In genomic region chr2:182767578-182767977, GRCh38 we compare ENCODE assay signal across 9 cellular contexts. TPM values are rescaled to one million over a fixed set of nuclear protein-coding genes. Genes with fewer than 3 reads are reported as not detected.
DNase-seq lines count a peak whose midpoint lies in the region; ATAC-seq, FAIRE-seq and TF ChIP-seq lines count a peak whose summit lies in the region.
"Had no signal": no experiment of that assay in that cellular context is flagged by ENCODE, and none has a peak within 500 bp of the region (broad histone marks: within the 10 kb centered on the region; RNA-seq: fewer than 3 reads in every experiment).

No MANE protein-coding gene starts in this region.

- no peak for TF ChIP-seq POLR2A in A549 (IDR thresholded peaks at IDR 0.05; ENCODE audit: low read length)
- TF ChIP-seq POLR2A in Peyer's patch (IDR thresholded peaks at IDR 0.05) = no peak

- intact Hi-C loops in colonic mucosa (cut with DNase I) = no loop called here

- 42% methylated on average over 7 of the region's 7 CpGs for WGBS in A549 (ENCODE audit: missing lambda C conversion rate)

- TF ChIP-seq EP300 in A549 (IDR thresholded peaks at IDR 0.05) = no peak

- no peak overlapping the region for H3K27ac ChIP-seq in A549
- no peak overlapping the region for H3K27ac ChIP-seq in Peyer's patch
- no peak overlapping the region for H3K27ac ChIP-seq in colonic mucosa
- H3K27ac ChIP-seq in substantia nigra (ENCODE audit: low read depth, low read length, poor library complexity, severe bottlenecking) = no peak overlapping the region

- CTCF ChIA-PET in A549 (lab: Yijun Ruan, JAX) = interaction anchor here (0.6 to 2.3 kb wide), 11 partner anchors 10 to 247 kb away, joined by 3 to 9 read pairs (median 4); no protein-coding TSS in a partner anchor
- CTCF ChIA-PET in activated CD8-positive, alpha-beta memory T cell treated with anti-CD3 and anti-CD28 coated beads, Interleukin-2, amount 10 ng/mL, durations not matched to agents 7 days and 5 days (lab: Charles Lee) = interaction anchor here (0.9 to 1.9 kb wide), 9 partner anchors 8 to 272 kb away, joined by 3 to 9 read pairs (median 3); no protein-coding TSS in a partner anchor

- H3K27me3 ChIP-seq in Peyer's patch (no peaks in the 10 kb centered on the region), colonic mucosa (no peaks in the 10 kb centered on the region)

- H3K4me2 ChIP-seq in A549 = no peak overlapping the region

- no peaks in the 10 kb centered on the region for H3K4me1 Mint-ChIP-seq in glutamatergic neuron (ENCODE audit: low read depth, unreplicated experiment)
- no peaks in the 10 kb centered on the region for H3K4me1 Mint-ChIP-seq in activated CD8-positive, alpha-beta memory T cell treated with anti-CD3 and anti-CD28 coated beads, Interleukin-2, amount 10 ng/mL, durations not matched to agents 7 days and 5 days

- H3K4me1 ChIP-seq in A549 = no peaks in the 10 kb centered on the region
- no peaks in the 10 kb centered on the region for H3K4me1 ChIP-seq in Peyer's patch
- H3K4me1 ChIP-seq in colonic mucosa = no peaks in the 10 kb centered on the region

- H3K27ac Mint-ChIP-seq in glutamatergic neuron (ENCODE audit: unreplicated experiment) = peak overlapping the region; percentile 46
- no peak overlapping the region for H3K27ac Mint-ChIP-seq in activated CD8-positive, alpha-beta memory T cell treated with anti-CD3 and anti-CD28 coated beads, Interleukin-2, amount 10 ng/mL, durations not matched to agents 7 days and 5 days

- H3K36me3 ChIP-seq in Peyer's patch = peaks cover 0 to 7% (median 0%) of the 10 kb centered on the region in 3 donors
- no peaks in the 10 kb centered on the region for H3K36me3 ChIP-seq in colonic mucosa

- H3K27me3 Mint-ChIP-seq in glutamatergic neuron (ENCODE audit: unreplicated experiment) = peaks cover 2% of the 10 kb centered on the region
- H3K27me3 Mint-ChIP-seq in activated CD8-positive, alpha-beta memory T cell treated with anti-CD3 and anti-CD28 coated beads, Interleukin-2, amount 10 ng/mL, durations not matched to agents 7 days and 5 days = no peaks in the 10 kb centered on the region

- FAIRE-seq in A549 (lab: Jason Lieb, UNC) = no peak

- POLR2A ChIA-PET in A549 (lab: Yijun Ruan, JAX) = interaction anchor here (0.6 kb wide), 1 partner anchor 668 kb away, joined by 3 read pairs; no protein-coding TSS in a partner anchor

- DNase-seq in A549 (ENCODE audit: low read depth in 1 of 2, low spot score in 1 of 2) (peak; percentile 4 to 39), Peyer's patch (no peak), glutamatergic neuron (no peak), colonic mucosa (no peak), substantia nigra (lab: John Stamatoyannopoulos, UW) (no peak), NCI-H1092 treated with DMSO at 0.1 percent for 48 hours (lab: John Stamatoyannopoulos, UW) (no peak)
- no peak for DNase-seq in activated CD8-positive, alpha-beta memory T cell treated with anti-CD3 and anti-CD28 coated beads, Interleukin-2, amount 10 ng/mL, durations not matched to agents 7 days and 5 days

- 0 out of 5 replicates have a peak, but pooled peaks of 1 of the 2 experiments have one; percentile 15 for TF ChIP-seq RAD21 in A549 (conservative IDR thresholded peaks at IDR 0.05 in 1 of 2, IDR thresholded peaks at IDR 0.05 in 1 of 2)

- ATAC-seq in A549 (peak; percentile 91 to 92), GM19351 (IDR thresholded peaks at IDR 0.05; ENCODE audit: unreplicated experiment) (peak; percentile 56)
- ATAC-seq in activated CD8-positive, alpha-beta memory T cell treated with anti-CD3 and anti-CD28 coated beads, Interleukin-2, amount 10 ng/mL, durations not matched to agents 7 days and 5 days = no peak

- no peak overlapping the region for H3K4me3 Mint-ChIP-seq in glutamatergic neuron (ENCODE audit: unreplicated experiment)
- no peak overlapping the region for H3K4me3 Mint-ChIP-seq in activated CD8-positive, alpha-beta memory T cell treated with anti-CD3 and anti-CD28 coated beads, Interleukin-2, amount 10 ng/mL, durations not matched to agents 7 days and 5 days

- no peak overlapping the region for H3K4me3 ChIP-seq in A549
- H3K4me3 ChIP-seq in Peyer's patch = no peak overlapping the region
- H3K4me3 ChIP-seq in colonic mucosa = no peak overlapping the region
- H3K4me3 ChIP-seq: lung had no signal

- TF ChIP-seq CTCF in A549 (IDR thresholded peaks at IDR 0.05) (peak; percentile 49), Peyer's patch (IDR thresholded peaks at IDR 0.05) (peak in 4 of 6 experiments; percentile 25 to 47 (median 34)), glutamatergic neuron (IDR thresholded peaks at IDR 0.05; ENCODE audit: partially characterized antibody, unreplicated experiment) (peak; percentile 70), colonic mucosa (IDR thresholded peaks at IDR 0.05) (no peak)

- peaks cover 8% of the 10 kb centered on the region for H3K9me3 Mint-ChIP-seq in glutamatergic neuron (ENCODE audit: unreplicated experiment)
- H3K9me3 Mint-ChIP-seq in activated CD8-positive, alpha-beta memory T cell treated with anti-CD3 and anti-CD28 coated beads, Interleukin-2, amount 10 ng/mL, durations not matched to agents 7 days and 5 days (ENCODE audit: low read depth) = no peaks in the 10 kb centered on the region

- peaks cover 26% of the 10 kb centered on the region for H3K36me3 Mint-ChIP-seq in glutamatergic neuron (ENCODE audit: unreplicated experiment)
- peaks cover 49% of the 10 kb centered on the region for H3K36me3 Mint-ChIP-seq in activated CD8-positive, alpha-beta memory T cell treated with anti-CD3 and anti-CD28 coated beads, Interleukin-2, amount 10 ng/mL, durations not matched to agents 7 days and 5 days

- no peak overlapping the region for H3K9ac ChIP-seq in colonic mucosa (ENCODE audit: low read depth in 2 of 2, low read length in 2 of 2)

- H3K9me3 ChIP-seq in A549 = peaks cover 13% of the 10 kb centered on the region; the same call in 2 of the 3 replicates
- H3K9me3 ChIP-seq in Peyer's patch = no peaks in the 10 kb centered on the region
- no peaks in the 10 kb centered on the region for H3K9me3 ChIP-seq in colonic mucosa

TF ChIP-seq in A549, 52 proteins besides CTCF, POLR2A, EP300 and RAD21:
- TF ChIP-seq SMC3 (IDR thresholded peaks at IDR 0.05) = 0 out of 3 replicates have a peak, but pooled peaks have one; percentile 23
- no peak for TF ChIP-seq EHMT2 (IDR thresholded peaks at IDR 0.05; ENCODE audit: low read depth)
- no peak for TF ChIP-seq JUN (IDR thresholded peaks at IDR 0.05)
- no peak for TF ChIP-seq TFCP2L1 (CRISPR knock-in tag; IDR thresholded peaks at IDR 0.05)
- no peak for TF ChIP-seq RFX5 (IDR thresholded peaks at IDR 0.05)
- no peak for TF ChIP-seq HES2 (IDR thresholded peaks at IDR 0.05)
- TF ChIP-seq TP53 (CRISPR knock-in tag; IDR thresholded peaks at IDR 0.05) = no peak

RNA-seq across cellular contexts. Expression of gene DNAJC10, which starts 51.5 kb away (rescaled TPM):
- polyA plus RNA-seq in A549 (2011; rRNA removed) (99.9 and 126 TPM in 2 replicates), A549 (2017; fragmentation: RNase III; extraction: RNeasy Plus Mini Kit Qiagen cat#74134 plus additional on column Dnase treatment) (64.1 to 70.1 TPM (median 66.7 TPM) in 3 replicates)
- 16.1 TPM in 2 replicates for polyA plus RNA-seq in A549 (2012; cell fraction: cytosol; rRNA removed)
- 8.9 and 17.0 TPM in 2 replicates for polyA plus RNA-seq in A549 (2012; cell fraction: nucleus; rRNA removed)
- 37.1 and 39.8 TPM in 2 replicates for polyA minus RNA-seq in A549 (2011; rRNA and poly(A)+ RNA removed)
- total RNA-seq in Peyer's patch (10 to 100 TPM; 22.9 to 58.6 (median 33.4) TPM), glutamatergic neuron (ENCODE audit: unreplicated experiment) (63.0 TPM), colonic mucosa (10 to 100 TPM; 90.5 to 92.7 TPM)
- 10 to 100 TPM; 53.7 to 54.2 TPM for total RNA-seq in activated CD8-positive, alpha-beta memory T cell treated with anti-CD3 and anti-CD28 coated beads, Interleukin-2, amount 10 ng/mL, durations not matched to agents 7 days and 5 days

Comparison
In these comparisons a context has a peak if more than half of its experiments do, and no peak if none do; other contexts are left out.
1. DNase-seq: peak in A549 (2 of 2); none in Peyer's patch (0 of 3), glutamatergic neuron (single experiment), activated CD8-positive, alpha-beta memory T cell treated with anti-CD3 and anti-CD28 coated beads, Interleukin-2, amount 10 ng/mL, durations not matched to agents 7 days and 5 days (single experiment), colonic mucosa (single experiment), substantia nigra (0 of 49) and NCI-H1092 treated with DMSO at 0.1 percent for 48 hours (single experiment).